In genomic region chr4:153281476-153281875, GRCh38 we compare ENCODE assay signal across 20 cellular contexts.
A peak's percentile ranks its signal among the peaks of the same experiment; 100 is the strongest.
DNase-seq lines count a peak whose midpoint lies in the region; ATAC-seq and TF ChIP-seq lines count a peak whose summit lies in the region.
"Had no signal": no experiment of that assay in that cellular context is flagged by ENCODE, and none has a peak within 500 bp of the region (broad histone marks: within the 10 kb centered on the region; RNA-seq: fewer than 3 reads in every experiment).

No MANE protein-coding gene starts in this region.

- no peaks in the 10 kb centered on the region for H3K4me1 Mint-ChIP-seq in mesothelial cell of epicardium
- H3K4me1 Mint-ChIP-seq: B cell had no signal

- H3K9me3 Mint-ChIP-seq in mesothelial cell of epicardium, result peaks cover 21% of the 10 kb centered on the region

- no peaks in the 10 kb centered on the region for H3K27me3 Mint-ChIP-seq in mesothelial cell of epicardium (ENCODE audit: low read depth)
- H3K27me3 Mint-ChIP-seq: B cell had no signal

- H3K36me3 Mint-ChIP-seq in mesothelial cell of epicardium, result peaks cover 40% of the 10 kb centered on the region
- H3K36me3 Mint-ChIP-seq: CD14-positive monocyte had no signal

- H3K27ac Mint-ChIP-seq in mesothelial cell of epicardium, result peak overlapping the region; percentile 1
- H3K27ac Mint-ChIP-seq: B cell; T-helper 1 cell treated with Interleukin-12 subunit alpha and Interleukin-12 subunit beta and Interleukin-4 antibody, amounts not matched to agents 30 μg/mL and 1 μg/mL, for 36 hours had no signal

- no peak overlapping the region for H3K4me3 Mint-ChIP-seq in mesothelial cell of epicardium
- H3K4me3 Mint-ChIP-seq: B cell; CD14-positive monocyte; T-helper 1 cell treated with Interleukin-12 subunit alpha and Interleukin-12 subunit beta and Interleukin-4 antibody, amounts not matched to agents 30 μg/mL and 1 μg/mL, for 36 hours had no signal

- no peak for TF ChIP-seq CTCF in mesothelial cell of epicardium (IDR thresholded peaks at IDR 0.05; ENCODE audit: unreplicated experiment)

- no peak for ATAC-seq in HG03378 (IDR thresholded peaks at IDR 0.05; ENCODE audit: unreplicated experiment)
- ATAC-seq: GM12878, Right ventricle myocardium inferior had no signal

- DNase-seq in NCI-H146 (lab: John Stamatoyannopoulos, UW) (peak; percentile 28), NCI-H146 treated with DMSO at 0.1 percent for 48 hours (lab: John Stamatoyannopoulos, UW; ENCODE audit: unreplicated experiment) (no peak), NCI-H1436 (lab: John Stamatoyannopoulos, UW) (peak; percentile 14), NCI-H748 treated with DMSO at 0.1 percent for 48 hours (lab: John Stamatoyannopoulos, UW) (peak; percentile 26), mesothelial cell of epicardium (ENCODE audit: low spot score in 2 of 2, unreplicated experiment in 2 of 2) (no peak), NCI-H2107 treated with DMSO at 0.1 percent for 48 hours (lab: John Stamatoyannopoulos, UW; ENCODE audit: unreplicated experiment) (no peak), A172 (ENCODE audit: low spot score) (no peak)
- DNase-seq: DND-41, GM23248, KG1, NCI-H1092 treated with DMSO at 0.1 percent for 48 hours, NCI-H2029, NCI-H510A, NCI-H82 had no signal

Comparison
In these comparisons a context has a peak if more than half of its experiments do, and no peak if none do; other contexts are left out.
1. DNase-seq: peak in NCI-H146 (single experiment), NCI-H1436 (single experiment) and NCI-H748 treated with DMSO at 0.1 percent for 48 hours (single experiment); none in NCI-H146 treated with DMSO at 0.1 percent for 48 hours (single experiment), mesothelial cell of epicardium (0 of 2), NCI-H2107 treated with DMSO at 0.1 percent for 48 hours (single experiment) and A172 (single experiment).